ENCODE assay signal across 20 cellular contexts in the genomic region with DNA sequence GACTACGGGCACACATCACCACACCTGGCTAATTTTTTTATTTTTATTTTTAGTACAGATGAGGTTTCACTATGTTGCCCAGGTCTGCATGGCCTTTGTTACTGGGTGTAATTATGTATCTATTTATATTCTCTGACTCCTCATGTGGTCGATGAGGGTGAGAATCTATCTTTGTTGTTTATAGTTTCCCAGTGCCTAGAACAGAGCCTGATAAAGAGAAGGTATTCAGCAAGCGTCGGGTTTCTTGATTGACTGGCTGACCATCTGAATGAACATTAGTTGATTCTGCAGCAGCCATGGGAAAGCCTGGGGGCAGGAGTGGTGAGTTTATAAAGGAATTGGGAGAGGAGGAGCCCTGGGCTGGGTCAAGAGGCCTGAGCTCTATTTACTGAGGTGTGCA. TPM values are rescaled to one million over a fixed set of nuclear protein-coding genes. Genes with fewer than 3 reads are reported as not detected.
A peak's percentile ranks its signal among the peaks of the same experiment; 100 is the strongest.
DNase-seq lines count a peak whose midpoint lies in the region; ATAC-seq, FAIRE-seq and TF ChIP-seq lines count a peak whose summit lies in the region.
"Had no signal": no experiment of that assay in that cellular context is flagged by ENCODE, and none has a peak within 500 bp of the region (broad histone marks: within the 10 kb centered on the region; RNA-seq: fewer than 3 reads in every experiment).

No MANE protein-coding gene starts in this region.

- H4K20me1 ChIP-seq in KMS-11 (ENCODE audit: insufficient read depth) (no peaks in the 10 kb centered on the region), GM12878 (ENCODE audit: control insufficient read depth, insufficient read depth) (no peaks in the 10 kb centered on the region)

- CTCF ChIA-PET in GM12878 (lab: Yijun Ruan, JAX) (interaction anchor here (1.1 to 6.5 kb wide), 6 partner anchors 18 to 107 kb away, joined by 3 to 41 read pairs (median 8); no protein-coding TSS in a partner anchor), HEK293T (lab: Yijun Ruan, JAX) (interaction anchor here (0.8 kb wide), 1 partner anchor 107 kb away, joined by 4 read pairs; no protein-coding TSS in a partner anchor)

- POLR2A ChIA-PET in GM12878 (lab: Charles Lee) = interaction anchor here (0.9 to 3.2 kb wide), 4 partner anchors 16 to 70 kb away, joined by 3 to 12 read pairs (median 4); no protein-coding TSS in a partner anchor
- POLR2A ChIA-PET in HEK293T (lab: Yijun Ruan, JAX) = no interaction called here

- no peak overlapping the region for H3K4me3 ChIP-seq in KMS-11 (IDR thresholded peaks at IDR 0.05; ENCODE audit: insufficient read depth, low read depth, low read length)
- no peak overlapping the region for H3K4me3 ChIP-seq in GM12878
- no peak overlapping the region for H3K4me3 ChIP-seq in psoas muscle
- H3K4me3 ChIP-seq: A549, GM23248, HAP-1, SJCRH30 had no signal

- no peak for TF ChIP-seq POLR2A in GM12878 (IDR thresholded peaks at IDR 0.05; ENCODE audit: low read depth, low read length)
- TF ChIP-seq POLR2A in GM18505 (IDR thresholded peaks at IDR 0.05; ENCODE audit: borderline replicate concordance, extremely low read depth, insufficient read depth, insufficient read length) = no peak

- no peak for TF ChIP-seq EP300 in GM12878 (IDR thresholded peaks at IDR 0.05; ENCODE audit: borderline replicate concordance in 1 of 2, control insufficient read depth in 1 of 2, low read depth in 2 of 2, low read length in 2 of 2)

- intact Hi-C loops in GM12878 (cut with micrococcal nuclease; ENCODE audit: unreplicated experiment) = loop anchor here (5.0 kb wide), 1 partner anchor 106 kb away; no protein-coding TSS in a partner anchor
- intact Hi-C loops in psoas muscle (cut with DNase I) = no loop called here

- in situ Hi-C loops in GM12878 (cut with MboI) = no loop called here

- peaks cover 3% of the 10 kb centered on the region; the same call in 2 of the 3 replicates for H3K9me3 ChIP-seq in GM12878 (replicated peaks; ENCODE audit: control insufficient read depth, insufficient read depth, low read length)
- no peaks in the 10 kb centered on the region for H3K9me3 ChIP-seq in psoas muscle
- H3K9me3 ChIP-seq: HAP-1 had no signal

- H3K4me2 ChIP-seq in KMS-11 (peak overlapping the region; percentile 13; the same call in 1 of the 2 replicates), GM12878 (ENCODE audit: control insufficient read depth, insufficient read depth) (0 out of 2 replicates have a peak overlapping the region, but pooled peaks have one; percentile 22)
- H3K4me2 ChIP-seq: A549 had no signal

- peak; percentile 81 for FAIRE-seq in GM18507 (lab: Jason Lieb, UNC)
- FAIRE-seq in GM12878 (lab: Jason Lieb, UNC) = no peak
- FAIRE-seq: A549, GM12892 had no signal

- H3K9ac ChIP-seq in KMS-11 (no peak overlapping the region), GM12878 (ENCODE audit: control insufficient read depth, insufficient read depth, low read length) (no peak overlapping the region)
- H3K9ac ChIP-seq: GM23248 had no signal

- TF ChIP-seq CTCF in KMS-11 (conservative IDR thresholded peaks at IDR 0.05; ENCODE audit: low read depth, low read length) = no peak
- TF ChIP-seq CTCF in GM12878 (IDR thresholded peaks at IDR 0.05 in 2 of 3, conservative IDR thresholded peaks at IDR 0.05 in 1 of 3; ENCODE audit: control insufficient read depth in 2 of 3, extremely low read depth in 1 of 3, insufficient read depth in 1 of 3, low read depth in 3 of 3, low read length in 3 of 3) = no peak
- no peak for TF ChIP-seq CTCF in psoas muscle (IDR thresholded peaks at IDR 0.05)

- ATAC-seq in GM12878 (peak; percentile 86), psoas muscle (peak; percentile 65 to 82 (median 70)), HG02678 (IDR thresholded peaks at IDR 0.05; ENCODE audit: unreplicated experiment) (no peak), GM18505 (IDR thresholded peaks at IDR 0.05; ENCODE audit: unreplicated experiment) (no peak)
- ATAC-seq: A549, T-helper 17 cell had no signal

- RAD21 ChIA-PET in GM12878 (lab: Charles Lee; ENCODE audit: unreplicated experiment) = interaction anchor here (0.8 to 3.1 kb wide), 10 partner anchors 8 to 143 kb away, joined by 3 to 21 read pairs (median 6); no protein-coding TSS in a partner anchor

- no peak overlapping the region for H3K27ac ChIP-seq in KMS-11
- H3K27ac ChIP-seq in GM12878 (ENCODE audit: control insufficient read depth, insufficient read depth) = no peak overlapping the region
- H3K27ac ChIP-seq in psoas muscle = no peak overlapping the region
- H3K27ac ChIP-seq: GM23248, HL-60, SJCRH30 had no signal

- WGBS in GM12878 (ENCODE audit: insufficient coverage, insufficient replicate concordance, low lambda C conversion rate, missing lambda C conversion rate) = 0% methylated on average over 4 of the region's 4 CpGs
- 40 to 66% (median 49%) methylated on average over 4 of the region's 4 CpGs for WGBS in psoas muscle, 3 donors

- H2AFZ ChIP-seq in KMS-11 (ENCODE audit: low read depth) = no peak overlapping the region
- H2AFZ ChIP-seq in GM12878 (ENCODE audit: control insufficient read depth, low read depth, low read length) = no peak overlapping the region
- H2AFZ ChIP-seq: GM23248 had no signal

- H3K4me1 ChIP-seq in KMS-11 (ENCODE audit: low read depth, poor library complexity, severe bottlenecking) = peaks cover 17% of the 10 kb centered on the region
- H3K4me1 ChIP-seq in GM12878 (ENCODE audit: control insufficient read depth, insufficient read depth, low read length) = no peaks in the 10 kb centered on the region
- H3K4me1 ChIP-seq in psoas muscle = peaks cover 5% of the 10 kb centered on the region
- H3K4me1 ChIP-seq: HAP-1, SJCRH30 had no signal

- SMC1A ChIA-PET in GM12878 (lab: Charles Lee; ENCODE audit: uncharacterized antibody, unreplicated experiment) = interaction anchor here (0.8 to 3.0 kb wide), 11 partner anchors 8 to 107 kb away, joined by 3 to 15 read pairs (median 5); no protein-coding TSS in a partner anchor

- no peaks in the 10 kb centered on the region for H3K36me3 ChIP-seq in KMS-11 (ENCODE audit: insufficient read depth)
- H3K36me3 ChIP-seq in GM12878 (ENCODE audit: control insufficient read depth in 2 of 2, insufficient read depth in 2 of 2, low read length in 1 of 2) = no peaks in the 10 kb centered on the region
- H3K36me3 ChIP-seq in psoas muscle (ENCODE audit: insufficient read depth in 1 of 2, low read depth in 1 of 2) = no peaks in the 10 kb centered on the region
- H3K36me3 ChIP-seq: HAP-1, SJCRH30 had no signal

- H3K27me3 ChIP-seq in KMS-11 (ENCODE audit: insufficient read depth, low read depth) = no peaks in the 10 kb centered on the region
- no peaks in the 10 kb centered on the region for H3K27me3 ChIP-seq in GM12878 (replicated peaks in 1 of 2; ENCODE audit: control insufficient read depth in 2 of 2, insufficient read depth in 2 of 2, low read length in 1 of 2)
- H3K27me3 ChIP-seq in psoas muscle (ENCODE audit: insufficient read depth in 3 of 3, low read length in 2 of 3) = no peaks in the 10 kb centered on the region

- H3K79me2 ChIP-seq in KMS-11 (ENCODE audit: insufficient read depth, low read depth) = no peaks in the 10 kb centered on the region
- no peaks in the 10 kb centered on the region for H3K79me2 ChIP-seq in GM12878 (ENCODE audit: control insufficient read depth, insufficient read depth, low read length)

- DNase-seq in GM18507 (ENCODE audit: extremely low spot score, insufficient read length, low read depth) = no peak
- DNase-seq in GM12878 (ENCODE audit: low read depth, low spot score) = peak; percentile 28
- no peak for DNase-seq in psoas muscle
- DNase-seq in NCI-H146 treated with DMSO at 0.1 percent for 48 hours (lab: John Stamatoyannopoulos, UW; ENCODE audit: unreplicated experiment) = no peak
- DNase-seq in HEK293T (ENCODE audit: extremely low spot score) = no peak
- DNase-seq: CD4-positive, alpha-beta T cell; GM23248; IMR-90; NCI-H1105; NCI-H1694 treated with DMSO at 0.1 percent for 48 hours; NCI-H226; SJCRH30; T-helper 17 cell had no signal

- no peak for TF ChIP-seq RAD21 in GM12878 (IDR thresholded peaks at IDR 0.05; ENCODE audit: insufficient read depth, low read depth, low read length)

- no TSS peak for BruUV-seq in GM12878 (replicated peaks; lab: Mats Ljungman, UMichigan)

TF ChIP-seq in GM12878, 131 proteins besides CTCF, POLR2A, EP300 and RAD21 (continues in another document):
- TF ChIP-seq MEF2B (IDR thresholded peaks at IDR 0.05; ENCODE audit: partially characterized antibody, poor library complexity, severe bottlenecking) (peak; percentile 79), ATF7 (IDR thresholded peaks at IDR 0.05; ENCODE audit: low read depth) (peak; percentile 52; the same call in 1 of the 2 replicates), RUNX3 (IDR thresholded peaks at IDR 0.05; ENCODE audit: low read length) (no peak), MTA2 (IDR thresholded peaks at IDR 0.05; ENCODE audit: low read depth) (peak; percentile 64; the same call in 1 of the 2 replicates), TCF12 (IDR thresholded peaks at IDR 0.05; ENCODE audit: low read depth, low read length) (no peak)

TF ChIP-seq in HEK293T, 16 proteins besides CTCF, POLR2A, EP300 and RAD21 (continues in another document):
- TF ChIP-seq TARDBP (IDR thresholded peaks at IDR 0.05) (no peak), HDGF (IDR thresholded peaks at IDR 0.05; ENCODE audit: borderline replicate concordance) (no peak), FOXA1 (IDR thresholded peaks at IDR 0.05) (no peak), CTBP1 (IDR thresholded peaks at IDR 0.05; ENCODE audit: borderline replicate concordance) (no peak), ZNF384 (IDR thresholded peaks at IDR 0.05) (no peak)

RNA-seq across cellular contexts. Expression of a gene that starts 28.5 kb away (rescaled TPM):
- 0.24 TPM in 1 of 2 replicates, not detected in the other for total RNA-seq in GM12878 (2013; cell fraction: nucleolus; rRNA removed)
- total RNA-seq in GM12878 (2014; rRNA removed) (0.11 and 0.45 TPM in 2 replicates), GM12878 (2014; rRNA removed; fragmentation: Illumina TruSeq; extraction: Trizol) (0.22 and 0.28 TPM in 2 replicates), GM12878 (2021) (0.54 and 0.82 TPM in 2 replicates), psoas muscle (10 to 100 TPM; 26.4 to 50.7 (median 30.4) TPM)
- 0.41 TPM for polyA plus RNA-seq in GM12878 (2011; ENCODE audit: low read depth)
- polyA plus RNA-seq in GM12878 (2011; rRNA removed) (2.5 and 9.4 TPM in 2 replicates), GM12878 (2014; fragmentation: Illumina TruSeq; extraction: Trizol) (0.32 TPM in 1 of 2 replicates, not detected in the other), GM12878 (2014; fragmentation: Nextera tagmentation; extraction: Ambion mirVana) (under 1 TPM; 0.02 to 0.05 TPM), GM12878 (2014; rRNA removed) (0.72 and 1.0 TPM in 2 replicates), GM12878 (2016; fragmentation: Nextera tagmentation; extraction: Ambion mirVana) (under 1 TPM; 0.72 to 0.88 TPM), psoas muscle (10 to 100 TPM; 13.4 to 93.4 (median 33.5) TPM)
- 15.6 and 18.0 TPM in 2 replicates for polyA plus RNA-seq in GM12878 (2011; cell fraction: cytosol; rRNA removed)
- 18.3 and 23.5 TPM in 2 replicates for polyA plus RNA-seq in GM12878 (2011; cell fraction: nucleus; rRNA removed)
- polyA plus RNA-seq in GM12878 (2012) = 1.3 and 1.9 TPM in 2 replicates
- 9.0 and 14.5 TPM in 2 replicates for polyA minus RNA-seq in GM12878 (2011; rRNA and poly(A)+ RNA removed)
- 5.4 and 6.8 TPM in 2 replicates for polyA minus RNA-seq in GM12878 (2011; cell fraction: cytosol; rRNA and poly(A)+ RNA removed)
- polyA minus RNA-seq in GM12878 (2011; cell fraction: nucleus; rRNA and poly(A)+ RNA removed) = 9.2 and 15.2 TPM in 2 replicates

Comparison
In these comparisons a context has a peak if more than half of its experiments do, and no peak if none do; other contexts are left out.
1. ATAC-seq: peak in GM12878 (single experiment) and psoas muscle (4 of 4); none in HG02678 (single experiment) and GM18505 (single experiment).
2. RNA of a gene that starts 28.5 kb away (total RNA-seq): 26.4 to 50.7 TPM in psoas muscle; 0.11 to 0.82 TPM in GM12878; every median in the first group is over 10 times any median in the second.